Comparison of ENCODE assay signal across 13 cellular contexts in genomic region chr17:68576811-68577551, GRCh38. TPM values are rescaled to one million over a fixed set of nuclear protein-coding genes. Genes with fewer than 3 reads are reported as not detected.
A peak's percentile ranks its signal among the peaks of the same experiment; 100 is the strongest.
DNase-seq lines count a peak whose midpoint lies in the region; ATAC-seq and TF ChIP-seq lines count a peak whose summit lies in the region.
"Had no signal": no experiment of that assay in that cellular context is flagged by ENCODE, and none has a peak within 500 bp of the region (broad histone marks: within the 10 kb centered on the region; RNA-seq: fewer than 3 reads in every experiment).

No MANE protein-coding gene starts in this region.

- H3K27ac ChIP-seq in OCI-LY7 (ENCODE audit: low read depth, low read length, poor library complexity, severe bottlenecking), result no peak overlapping the region
- H3K27ac ChIP-seq in fibroblast of lung (ENCODE audit: insufficient read depth, low read length), result no peak overlapping the region
- H3K27ac ChIP-seq: spleen had no signal

- H3K4me2 ChIP-seq in OCI-LY7 (ENCODE audit: low read length), result no peak overlapping the region
- H3K4me2 ChIP-seq in fibroblast of lung (ENCODE audit: extremely low read depth, insufficient read depth, low read length), result peak overlapping the region; percentile 65

- CTCF ChIA-PET in BJ (lab: Yijun Ruan, JAX) (interaction anchor here (0.6 to 3.3 kb wide), 13 partner anchors 9 to 180 kb away, joined by 3 to 18 read pairs (median 3); no protein-coding TSS in a partner anchor), OCI-LY7 (lab: Charles Lee; ENCODE audit: unreplicated experiment) (interaction anchor here (1.5 kb wide), 1 partner anchor 40 kb away, joined by 5 read pairs; no protein-coding TSS in a partner anchor)
- CTCF ChIA-PET in activated CD4-positive, alpha-beta memory T cell treated with anti-CD3 and anti-CD28 coated beads, Interleukin-2, amount 10 ng/mL, durations not matched to agents 7 days and 5 days (lab: Charles Lee), result no interaction called here

- H3K27me3 ChIP-seq in BJ (ENCODE audit: control insufficient read depth, insufficient read depth, low read length) (no peaks in the 10 kb centered on the region), fibroblast of lung (ENCODE audit: control insufficient read depth, insufficient read depth, low read length) (no peaks in the 10 kb centered on the region)
- H3K27me3 ChIP-seq: spleen had no signal

- H3K36me3 ChIP-seq in BJ (ENCODE audit: control insufficient read depth, insufficient read depth, low read length), result no peaks in the 10 kb centered on the region
- H3K36me3 ChIP-seq in OCI-LY7 (ENCODE audit: insufficient read depth, low read length), result no peaks in the 10 kb centered on the region
- H3K36me3 ChIP-seq in fibroblast of lung (ENCODE audit: control insufficient read depth, insufficient read depth, low read length), result no peaks in the 10 kb centered on the region
- H3K36me3 ChIP-seq: spleen had no signal

- no peak overlapping the region for H3K27ac Mint-ChIP-seq in activated naive CD8-positive, alpha-beta T cell treated with anti-CD3 and anti-CD28 coated beads, Interleukin-2, amount 50 U/mL, for 24 hours
- no peak overlapping the region for H3K27ac Mint-ChIP-seq in activated CD4-positive, alpha-beta memory T cell treated with anti-CD3 and anti-CD28 coated beads, Interleukin-2, amount 10 ng/mL, durations not matched to agents 7 days and 5 days
- H3K27ac Mint-ChIP-seq: CD8-positive, alpha-beta T cell; memory B cell; stimulated activated naive B cell treated with anti-CD40 and anti-IgM and Interleukin-4, amounts not matched to agents 10 μg/mL and 1 μg/mL and 100 μg/mL, for 72 hours had no signal

- H3K9ac ChIP-seq in fibroblast of lung (ENCODE audit: insufficient read depth, low read length), result no peak overlapping the region

- no peaks in the 10 kb centered on the region for H4K20me1 ChIP-seq in OCI-LY7 (ENCODE audit: insufficient read depth, low read length)
- H4K20me1 ChIP-seq in fibroblast of lung (ENCODE audit: control insufficient read depth, extremely low read depth, insufficient read depth, low read length), result no peaks in the 10 kb centered on the region

- H3K4me3 ChIP-seq in BJ (ENCODE audit: low read depth, low read length), result no peak overlapping the region
- no peak overlapping the region for H3K4me3 ChIP-seq in OCI-LY7 (ENCODE audit: low read depth, low read length, poor library complexity, severe bottlenecking)
- H3K4me3 ChIP-seq in fibroblast of lung (replicated peaks in 1 of 4; ENCODE audit: control extremely low read depth in 1 of 4, insufficient read depth in 1 of 4, low read depth in 3 of 4, low read length in 4 of 4), result no peak overlapping the region
- H3K4me3 ChIP-seq: spleen had no signal

- no TSS peak for BruUV-seq in OCI-LY7 (replicated peaks; lab: Mats Ljungman, UMichigan)

- no peaks in the 10 kb centered on the region for H3K36me3 Mint-ChIP-seq in activated naive CD8-positive, alpha-beta T cell treated with anti-CD3 and anti-CD28 coated beads, Interleukin-2, amount 50 U/mL, for 24 hours (ENCODE audit: low read depth)
- no peaks in the 10 kb centered on the region for H3K36me3 Mint-ChIP-seq in activated CD4-positive, alpha-beta memory T cell treated with anti-CD3 and anti-CD28 coated beads, Interleukin-2, amount 10 ng/mL, durations not matched to agents 7 days and 5 days (ENCODE audit: low read depth)
- H3K36me3 Mint-ChIP-seq: CD8-positive, alpha-beta T cell; memory B cell had no signal

- H3K4me1 ChIP-seq in OCI-LY7 (ENCODE audit: insufficient read depth, low read length, poor library complexity, severe bottlenecking) (no peaks in the 10 kb centered on the region), fibroblast of lung (ENCODE audit: control insufficient read depth, extremely low read depth, insufficient read depth, low read length) (peaks cover 3% of the 10 kb centered on the region)

- H3K9me3 ChIP-seq in OCI-LY7 (ENCODE audit: low read length) (no peaks in the 10 kb centered on the region), fibroblast of lung (ENCODE audit: control insufficient read depth, insufficient read depth, low read depth, low read length) (no peaks in the 10 kb centered on the region)
- H3K9me3 ChIP-seq: spleen had no signal

- no peaks in the 10 kb centered on the region for H3K4me1 Mint-ChIP-seq in activated naive CD8-positive, alpha-beta T cell treated with anti-CD3 and anti-CD28 coated beads, Interleukin-2, amount 50 U/mL, for 24 hours
- no peaks in the 10 kb centered on the region for H3K4me1 Mint-ChIP-seq in activated CD4-positive, alpha-beta memory T cell treated with anti-CD3 and anti-CD28 coated beads, Interleukin-2, amount 10 ng/mL, durations not matched to agents 7 days and 5 days
- H3K4me1 Mint-ChIP-seq: memory B cell; stimulated activated naive B cell treated with anti-CD40 and anti-IgM and Interleukin-4, amounts not matched to agents 10 μg/mL and 1 μg/mL and 100 μg/mL, for 72 hours had no signal

- H3K9me2 ChIP-seq in OCI-LY7 (ENCODE audit: insufficient read depth, low read length), result no peaks in the 10 kb centered on the region

- DNase-seq in BJ (ENCODE audit: low read depth) (peak; percentile 34), OCI-LY7 (ENCODE audit: low spot score) (peak; percentile 9), fibroblast of lung (ENCODE audit: low read depth in 2 of 2) (peak in 1 of 2 donors; percentile 91), omental fat pad (ENCODE audit: low spot score) (no peak), NCI-H510A treated with DMSO at 0.1 percent for 48 hours (lab: John Stamatoyannopoulos, UW) (no peak), NCI-H1694 treated with DMSO at 0.1 percent for 48 hours (lab: John Stamatoyannopoulos, UW) (no peak)
- DNase-seq in activated naive CD8-positive, alpha-beta T cell treated with anti-CD3 and anti-CD28 coated beads, Interleukin-2, amount 50 U/mL, for 24 hours, result no peak
- no peak for DNase-seq in activated CD4-positive, alpha-beta memory T cell treated with anti-CD3 and anti-CD28 coated beads, Interleukin-2, amount 10 ng/mL, durations not matched to agents 7 days and 5 days
- DNase-seq: CD8-positive, alpha-beta T cell; KBM-7; spleen; stimulated activated naive B cell treated with anti-CD40 and anti-IgM and Interleukin-4, amounts not matched to agents 10 μg/mL and 1 μg/mL and 100 μg/mL, for 72 hours had no signal

- peak; percentile 39 for ATAC-seq in omental fat pad (ENCODE audit: low FRiP score)
- ATAC-seq in activated naive CD8-positive, alpha-beta T cell treated with anti-CD3 and anti-CD28 coated beads, Interleukin-2, amount 50 U/mL, for 24 hours, result no peak
- ATAC-seq: CD8-positive, alpha-beta T cell; stimulated activated naive B cell treated with anti-CD40 and anti-IgM and Interleukin-4, amounts not matched to agents 10 μg/mL and 1 μg/mL and 100 μg/mL, for 72 hours had no signal

- no peaks in the 10 kb centered on the region for H3K9me3 Mint-ChIP-seq in activated naive CD8-positive, alpha-beta T cell treated with anti-CD3 and anti-CD28 coated beads, Interleukin-2, amount 50 U/mL, for 24 hours
- no peaks in the 10 kb centered on the region for H3K9me3 Mint-ChIP-seq in activated CD4-positive, alpha-beta memory T cell treated with anti-CD3 and anti-CD28 coated beads, Interleukin-2, amount 10 ng/mL, durations not matched to agents 7 days and 5 days
- H3K9me3 Mint-ChIP-seq: CD8-positive, alpha-beta T cell; memory B cell; stimulated activated naive B cell treated with anti-CD40 and anti-IgM and Interleukin-4, amounts not matched to agents 10 μg/mL and 1 μg/mL and 100 μg/mL, for 72 hours had no signal

- no peaks in the 10 kb centered on the region for H3K27me3 Mint-ChIP-seq in activated naive CD8-positive, alpha-beta T cell treated with anti-CD3 and anti-CD28 coated beads, Interleukin-2, amount 50 U/mL, for 24 hours
- peaks cover 2% of the 10 kb centered on the region for H3K27me3 Mint-ChIP-seq in activated CD4-positive, alpha-beta memory T cell treated with anti-CD3 and anti-CD28 coated beads, Interleukin-2, amount 10 ng/mL, durations not matched to agents 7 days and 5 days

- intact Hi-C loops in OCI-LY7 (cut with micrococcal nuclease; ENCODE audit: unreplicated experiment), result no loop called here

- TF ChIP-seq CTCF in BJ (IDR thresholded peaks at IDR 0.05; ENCODE audit: insufficient read depth, low read depth, low read length) (peak; percentile 55), OCI-LY7 (conservative IDR thresholded peaks at IDR 0.05; ENCODE audit: low read length) (peak; percentile 57), fibroblast of lung (conservative IDR thresholded peaks at IDR 0.05 in 1 of 2, IDR thresholded peaks at IDR 0.05 in 1 of 2; ENCODE audit: low read depth in 1 of 2, low read length in 2 of 2) (peak; percentile 43 to 56), omental fat pad (IDR thresholded peaks at IDR 0.05) (no peak)

- POLR2A ChIA-PET in BJ (lab: Charles Lee) (no interaction called here), OCI-LY7 (lab: Charles Lee) (interaction anchor here (0.6 to 1.3 kb wide), 4 partner anchors 10 to 743 kb away, joined by 3 to 6 read pairs (median 4); no protein-coding TSS in a partner anchor)
- POLR2A ChIA-PET in activated CD4-positive, alpha-beta memory T cell treated with anti-CD3 and anti-CD28 coated beads, Interleukin-2, amount 10 ng/mL, durations not matched to agents 7 days and 5 days (lab: Charles Lee), result no interaction called here

- H2AFZ ChIP-seq in OCI-LY7 (ENCODE audit: low read length), result no peak overlapping the region
- H2AFZ ChIP-seq in fibroblast of lung (ENCODE audit: low read length), result no peak overlapping the region

- no peaks in the 10 kb centered on the region for H3K79me2 ChIP-seq in OCI-LY7 (ENCODE audit: insufficient read depth, low read depth, low read length)
- no peaks in the 10 kb centered on the region for H3K79me2 ChIP-seq in fibroblast of lung (ENCODE audit: control insufficient read depth, insufficient read depth, low read length)

- no peak overlapping the region for H3K4me3 Mint-ChIP-seq in activated naive CD8-positive, alpha-beta T cell treated with anti-CD3 and anti-CD28 coated beads, Interleukin-2, amount 50 U/mL, for 24 hours
- no peak overlapping the region for H3K4me3 Mint-ChIP-seq in activated CD4-positive, alpha-beta memory T cell treated with anti-CD3 and anti-CD28 coated beads, Interleukin-2, amount 10 ng/mL, durations not matched to agents 7 days and 5 days
- H3K4me3 Mint-ChIP-seq: CD8-positive, alpha-beta T cell; memory B cell; stimulated activated naive B cell treated with anti-CD40 and anti-IgM and Interleukin-4, amounts not matched to agents 10 μg/mL and 1 μg/mL and 100 μg/mL, for 72 hours had no signal

RNA-seq across cellular contexts. Expression of gene FAM20A, which starts 24.2 kb away (rescaled TPM):
- polyA plus RNA-seq in BJ (2011; rRNA removed) (11.9 and 24.1 TPM in 2 replicates), fibroblast of lung (0.96 and 10.0 TPM in 2 replicates)
- 6.4 and 12.5 TPM in 2 replicates for polyA minus RNA-seq in BJ (2011; rRNA and poly(A)+ RNA removed)
- not detected in 2 replicates for total RNA-seq in OCI-LY7 (2014; rRNA removed; shearing (Covaris generic))
- total RNA-seq in OCI-LY7 (2022) (not detected in 2 replicates), fibroblast of lung (14.9 and 16.2 TPM in 2 replicates), omental fat pad (10 to 100 TPM; 13.1 to 55.8 (median 15.1) TPM)
- 1.2 and 16.4 TPM in 2 replicates for polyA plus RNA-seq in fibroblast of lung (2012)
- 0.39 and 18.9 TPM in 2 replicates for polyA minus RNA-seq in fibroblast of lung (ENCODE audit: low replicate concordance)
- not detected for total RNA-seq in activated CD4-positive, alpha-beta memory T cell treated with anti-CD3 and anti-CD28 coated beads, Interleukin-2, amount 10 ng/mL, durations not matched to agents 7 days and 5 days
- total RNA-seq: CD8-positive, alpha-beta T cell had no signal

Comparison
In these comparisons a context has a peak if more than half of its experiments do, and no peak if none do; other contexts are left out.
1. DNase-seq: peak in BJ (single experiment) and OCI-LY7 (single experiment); none in omental fat pad (single experiment), activated naive CD8-positive, alpha-beta T cell treated with anti-CD3 and anti-CD28 coated beads, Interleukin-2, amount 50 U/mL, for 24 hours (single experiment), NCI-H510A treated with DMSO at 0.1 percent for 48 hours (single experiment), NCI-H1694 treated with DMSO at 0.1 percent for 48 hours (single experiment) and activated CD4-positive, alpha-beta memory T cell treated with anti-CD3 and anti-CD28 coated beads, Interleukin-2, amount 10 ng/mL, durations not matched to agents 7 days and 5 days (single experiment).
2. CTCF ChIP-seq: peak in BJ (single experiment), OCI-LY7 (single experiment) and fibroblast of lung (2 of 2); none in omental fat pad (0 of 3).
3. RNA of gene FAM20A, which starts 24.2 kb away (total RNA-seq): 13.1 to 55.8 TPM in omental fat pad and 14.9 to 16.2 TPM in fibroblast of lung; not detected in activated CD4-positive, alpha-beta memory T cell treated with anti-CD3 and anti-CD28 coated beads, Interleukin-2, amount 10 ng/mL, durations not matched to agents 7 days and 5 days and not detected in OCI-LY7; every median in the first group is over 10 times any median in the second.